2 cellular contexts compared by ENCODE assay signal in genomic region chr6:159392695-159393094, GRCh38.
DNase-seq lines count a peak whose midpoint lies in the region; ATAC-seq, FAIRE-seq and TF ChIP-seq lines count a peak whose summit lies in the region.
"Not testable (repeated sequence)": the region's sequence is repeated elsewhere in the genome, so short reads cannot be mapped to it uniquely, and the experiment has no call there.

No MANE protein-coding gene starts in this region.

- ATAC-seq in K562, result not testable (repeated sequence)

- not testable (repeated sequence) for H3K4me3 ChIP-seq in K562, esophagus muscularis mucosa

- not testable (repeated sequence) for TF ChIP-seq RAD21 in K562 (CRISPR knock-in tag; conservative IDR thresholded peaks at IDR 0.05 in 1 of 2, IDR thresholded peaks at IDR 0.05 in 1 of 2)

- not testable (repeated sequence) for TF ChIP-seq CTCF in K562 (IDR thresholded peaks at IDR 0.05 in 2 of 3, conservative IDR thresholded peaks at IDR 0.05 in 1 of 3; ENCODE audit: insufficient read depth in 2 of 3, low read depth in 1 of 3, low read length in 3 of 3); esophagus muscularis mucosa (IDR thresholded peaks at IDR 0.05)

- H3K4me1 ChIP-seq in K562 (replicated peaks in 1 of 2; ENCODE audit: control insufficient read depth in 2 of 2, insufficient read depth in 2 of 2, low read length in 2 of 2), result not testable (repeated sequence)
- H3K4me1 ChIP-seq in esophagus muscularis mucosa, result peaks cover 0 to 27% (median 22%) of the 10 kb centered on the region in 4 donors

- not testable (repeated sequence) for H3K9ac ChIP-seq in K562 (ENCODE audit: insufficient read depth in 1 of 2, low read depth in 2 of 2, low read length in 2 of 2)

- DNase-seq in K562 (ENCODE audit: extremely low read depth in 1 of 4, low spot score in 3 of 4), result not testable (repeated sequence)
- DNase-seq in esophagus muscularis mucosa (ENCODE audit: extremely low spot score), result peak; percentile 47

- not testable (repeated sequence) for H3K27me3 ChIP-seq in K562 (ENCODE audit: control insufficient read depth in 2 of 2, insufficient read depth in 2 of 2, low read length in 2 of 2); esophagus muscularis mucosa

- TF ChIP-seq EP300 in K562 (IDR thresholded peaks at IDR 0.05; ENCODE audit: low read length); esophagus muscularis mucosa (IDR thresholded peaks at IDR 0.05): not testable (repeated sequence)

- H3K4me2 ChIP-seq in K562 (ENCODE audit: insufficient read depth, low read length), result not testable (repeated sequence)

- TF ChIP-seq POLR2A in K562 (conservative IDR thresholded peaks at IDR 0.05); esophagus muscularis mucosa (IDR thresholded peaks at IDR 0.05; ENCODE audit: low read depth): not testable (repeated sequence)

- H3K36me3 ChIP-seq in K562 (ENCODE audit: control insufficient read depth, insufficient read depth, low read length); esophagus muscularis mucosa: not testable (repeated sequence)

- not testable (repeated sequence) for H2AFZ ChIP-seq in K562 (ENCODE audit: low read depth, low read length)

- CTCF ChIA-PET in K562 (lab: Yijun Ruan, JAX; ENCODE audit: low intra/inter-chr PET ratio), result not testable (repeated sequence)

- 0% methylated on average over 3 of the region's 3 CpGs for WGBS in K562 (ENCODE audit: insufficient coverage, low coverage, missing lambda C conversion rate)
- 79% methylated on average over 3 of the region's 3 CpGs for WGBS in esophagus muscularis mucosa

- in situ Hi-C loops in K562 (cut with MboI), result not testable (repeated sequence)

- H3K79me2 ChIP-seq in K562 (ENCODE audit: control insufficient read depth, insufficient read depth, low read length), result not testable (repeated sequence)

- not testable (repeated sequence) for H3K9me3 ChIP-seq in K562 (replicated peaks; ENCODE audit: control insufficient read depth, insufficient read depth, low read depth, low read length); esophagus muscularis mucosa

- not testable (repeated sequence) for FAIRE-seq in K562 (lab: Jason Lieb, UNC)

- not testable (repeated sequence) for H4K20me1 ChIP-seq in K562 (replicated peaks; ENCODE audit: control insufficient read depth, insufficient read depth, low read length)

- intact Hi-C loops in K562 (cut with micrococcal nuclease); esophagus muscularis mucosa (cut with DNase I): not testable (repeated sequence)

- H3K27ac ChIP-seq in K562 (ENCODE audit: extremely low read depth, low read depth, low read length); esophagus muscularis mucosa (replicated peaks in 1 of 4): not testable (repeated sequence)

- POLR2A ChIA-PET in K562 (lab: Yijun Ruan, JAX), result not testable (repeated sequence)

- not testable (repeated sequence) for H3K9me1 ChIP-seq in K562 (ENCODE audit: control insufficient read depth, insufficient read depth, low read length)

- not testable (repeated sequence) for BruUV-seq in K562 (replicated peaks; lab: Mats Ljungman, UMichigan)

TF ChIP-seq in K562, 482 proteins besides CTCF, POLR2A, EP300 and RAD21:
- TF ChIP-seq ZNF431 (CRISPR knock-in tag; IDR thresholded peaks at IDR 0.05), result peak; percentile 62; the same call in 1 of the 2 replicates
